ENCODE assay signal across 25 cellular contexts in genomic region chr7:2585446-2585845, GRCh38. TPM values are rescaled to one million over a fixed set of nuclear protein-coding genes. Genes with fewer than 3 reads are reported as not detected.
DNase-seq lines count a peak whose midpoint lies in the region; ATAC-seq, FAIRE-seq and TF ChIP-seq lines count a peak whose summit lies in the region.
"Had no signal": no experiment of that assay in that cellular context is flagged by ENCODE, and none has a peak within 500 bp of the region (broad histone marks: within the 10 kb centered on the region; RNA-seq: fewer than 3 reads in every experiment).

No MANE protein-coding gene starts in this region.

- no peak overlapping the region for H2BK120ac ChIP-seq in H1 (replicated peaks; ENCODE audit: low read depth, low read length)

- H2AFZ ChIP-seq in GM23338 (no peak overlapping the region), H1 (ENCODE audit: low read length) (no peak overlapping the region)

- H2BK12ac ChIP-seq in H1 (ENCODE audit: low read depth, low read length) = no peak overlapping the region; the same call in 1 of the 2 replicates

- no peaks in the 10 kb centered on the region for H3K79me2 ChIP-seq in GM23338 (replicated peaks; ENCODE audit: insufficient read depth)
- no peaks in the 10 kb centered on the region for H3K79me2 ChIP-seq in H1 (ENCODE audit: control insufficient read depth in 1 of 2, insufficient read depth in 2 of 2, low read length in 2 of 2)

- no peak for TF ChIP-seq EP300 in H1 (IDR thresholded peaks at IDR 0.05; ENCODE audit: borderline replicate concordance in 1 of 2, low read depth in 2 of 2, low read length in 2 of 2)

- H3K9ac ChIP-seq in H1 (replicated peaks in 1 of 4; ENCODE audit: extremely low read depth in 1 of 4, low read depth in 3 of 4, low read length in 3 of 4) = no peak overlapping the region

- TF ChIP-seq CTCF in GM23338 (conservative IDR thresholded peaks at IDR 0.05; ENCODE audit: low read depth in 2 of 2) = no peak
- no peak for TF ChIP-seq CTCF in H1 (IDR thresholded peaks at IDR 0.05; ENCODE audit: control extremely low read depth in 1 of 3, insufficient read depth in 1 of 3, low read depth in 1 of 3, low read length in 3 of 3)

- no peak overlapping the region for H3K56ac ChIP-seq in H1 (replicated peaks; ENCODE audit: insufficient read length, low read depth, low read length)

- CTCF ChIA-PET in H1 (lab: Charles Lee; ENCODE audit: partially characterized antibody) = interaction anchor here (0.7 to 2.5 kb wide), 17 partner anchors 9 to 134 kb away, joined by 3 to 13 read pairs (median 5); no protein-coding TSS in a partner anchor

- H3K4me3 ChIP-seq in GM23338 (no peak overlapping the region), H1 (ENCODE audit: extremely low read depth in 1 of 4, insufficient read depth in 2 of 4, low read depth in 3 of 4, low read length in 4 of 4) (no peak overlapping the region)
- H3K4me3 ChIP-seq: SK-N-MC had no signal

- no peaks in the 10 kb centered on the region for H3K9me3 Mint-ChIP-seq in GM23338
- H3K9me3 Mint-ChIP-seq: CD8-positive, alpha-beta memory T cell had no signal

- no peaks in the 10 kb centered on the region for H3K36me3 Mint-ChIP-seq in GM23338 (ENCODE audit: low read depth)

- H2BK20ac ChIP-seq in H1 (ENCODE audit: low read length) = no peak overlapping the region

- H2BK15ac ChIP-seq in H1 (ENCODE audit: low read length) = no peak overlapping the region

- no peaks in the 10 kb centered on the region; the same call in 1 of the 2 replicates for H3K23me2 ChIP-seq in H1 (ENCODE audit: low read depth, low read length)

- DNase-seq in DMS79 treated with DMSO at 0.1 percent for 48 hours (lab: John Stamatoyannopoulos, UW) (peak; percentile 31), DMS79 (lab: John Stamatoyannopoulos, UW) (no peak), GM23338 (ENCODE audit: low spot score) (no peak), NCI-H2171 (lab: John Stamatoyannopoulos, UW) (peak; percentile 42), H1 (ENCODE audit: low read depth in 1 of 2, low spot score in 2 of 2) (no peak), NCI-H524 (lab: John Stamatoyannopoulos, UW) (no peak), MV-4-11 (lab: John Stamatoyannopoulos, UW) (no peak)
- DNase-seq: Calu3; CD8-positive, alpha-beta memory T cell; Karpas-422; NCI-H1092 treated with DMSO at 0.1 percent for 48 hours; NCI-H2081 treated with DMSO at 0.1 percent for 48 hours; NCI-H345; NCI-H526; NCI-H82; OCI-M1; SIG-M5 had no signal

- H3K4ac ChIP-seq in H1 (replicated peaks; ENCODE audit: insufficient read length, low read depth, low read length) = no peak overlapping the region

- ATAC-seq in GM23338 (no peak), GM19351 (IDR thresholded peaks at IDR 0.05; ENCODE audit: unreplicated experiment) (no peak)
- ATAC-seq: HepG2 had no signal

- no peaks in the 10 kb centered on the region for H3K27me3 ChIP-seq in GM23338 (ENCODE audit: insufficient read depth)
- no peaks in the 10 kb centered on the region for H3K27me3 ChIP-seq in H1 (replicated peaks in 1 of 4; ENCODE audit: control insufficient read depth in 3 of 4, extremely low read depth in 1 of 4, insufficient read depth in 3 of 4, low read length in 3 of 4)

- WGBS in H1 (ENCODE audit: extremely low coverage in 1 of 2, insufficient coverage in 1 of 2, insufficient read length in 1 of 2, insufficient replicate concordance in 2 of 2, low coverage in 1 of 2, low lambda C conversion rate in 2 of 2, missing lambda C conversion rate in 1 of 2), 2 experiments = 92% methylated on average over 19 of the region's 19 CpGs; no CpG with 5 or more reads in 1 of the 2 experiments

- 0 out of 2 replicates have a peak overlapping the region, but pooled peaks have one; percentile 30 for H3K27ac Mint-ChIP-seq in GM23338
- H3K27ac Mint-ChIP-seq: B cell, CD14-positive monocyte had no signal

- no peak overlapping the region for H3K18ac ChIP-seq in H1 (ENCODE audit: extremely low read depth, low read length)

- POLR2A ChIA-PET in H1 (lab: Charles Lee; ENCODE audit: partially characterized antibody) = interaction anchor here (0.7 to 1.5 kb wide), 4 partner anchors 9 to 65 kb away, joined by 3 to 4 read pairs (median 3); no protein-coding TSS in a partner anchor

- H2BK5ac ChIP-seq in H1 (ENCODE audit: low read depth, low read length) = no peak overlapping the region

- H3K9me3 ChIP-seq in H1 (ENCODE audit: insufficient read depth in 2 of 2, low read depth in 1 of 2, low read length in 1 of 2) = no peaks in the 10 kb centered on the region

- FAIRE-seq in H1 (lab: Jason Lieb, UNC) = no peak
- FAIRE-seq: GM18507, HepG2, RCC 7860 had no signal

- H3K9me2 ChIP-seq in GM23338 (ENCODE audit: insufficient read depth) = no peaks in the 10 kb centered on the region

- H3F3A ChIP-seq in GM23338 (replicated peaks; ENCODE audit: low read depth) = no peaks in the 10 kb centered on the region

- H3K4me1 Mint-ChIP-seq in GM23338 = peaks cover 17% of the 10 kb centered on the region
- H3K4me1 Mint-ChIP-seq: CD14-positive monocyte; CD8-positive, alpha-beta memory T cell had no signal

- peak overlapping the region; percentile 51 for H4K8ac ChIP-seq in H1 (ENCODE audit: extremely low read depth, insufficient read depth, low read length)

- H3K27ac ChIP-seq in GM23338 (ENCODE audit: low read depth) = no peak overlapping the region
- H3K27ac ChIP-seq in H1 (ENCODE audit: low read depth, low read length) = no peak overlapping the region
- H3K27ac ChIP-seq: 22Rv1, SK-N-MC had no signal

- no peak overlapping the region for H3K4me3 Mint-ChIP-seq in GM23338
- H3K4me3 Mint-ChIP-seq: B cell; CD14-positive monocyte; CD8-positive, alpha-beta memory T cell had no signal

- H4K20me1 ChIP-seq in GM23338 (replicated peaks; ENCODE audit: insufficient read depth) = no peaks in the 10 kb centered on the region
- H4K20me1 ChIP-seq in H1 (replicated peaks in 1 of 2; ENCODE audit: control insufficient read depth in 1 of 2, insufficient read depth in 2 of 2, low read length in 2 of 2) = no peaks in the 10 kb centered on the region

- no peak overlapping the region for H3K14ac ChIP-seq in H1 (ENCODE audit: insufficient read length)

- peaks cover 8% of the 10 kb centered on the region for H3K27me3 Mint-ChIP-seq in GM23338 (ENCODE audit: insufficient read depth, low read depth, poor library complexity)
- H3K27me3 Mint-ChIP-seq: B cell; CD8-positive, alpha-beta memory T cell had no signal

- no peaks in the 10 kb centered on the region for H3K4me1 ChIP-seq in GM23338 (ENCODE audit: insufficient read depth)
- H3K4me1 ChIP-seq in H1 (replicated peaks in 1 of 4; ENCODE audit: control insufficient read depth in 3 of 4, insufficient read depth in 4 of 4, low read length in 3 of 4) = peaks cover 0 to 11% (median 3%) of the 10 kb centered on the region in 4 experiments; a peak in 3 of 7 replicates

- H3K4me2 ChIP-seq in GM23338 (no peak overlapping the region), H1 (ENCODE audit: insufficient read depth in 1 of 2, low read depth in 2 of 2, low read length in 2 of 2) (no peak overlapping the region)

- H4K5ac ChIP-seq in H1 (ENCODE audit: insufficient read length, low read depth, low read length) = no peak overlapping the region

- no peak overlapping the region for H3K23ac ChIP-seq in H1 (ENCODE audit: insufficient read length)

- no peak for TF ChIP-seq POLR2A in H1 (IDR thresholded peaks at IDR 0.05; ENCODE audit: control extremely low read depth in 1 of 2, low read depth in 2 of 2, low read length in 2 of 2)

- H4K91ac ChIP-seq in H1 (replicated peaks; ENCODE audit: insufficient read length, low read length) = peak overlapping the region; percentile 74

- TF ChIP-seq RAD21 in H1 (IDR thresholded peaks at IDR 0.05 in 1 of 2, conservative IDR thresholded peaks at IDR 0.05 in 1 of 2; ENCODE audit: low read depth in 2 of 2, low read length in 2 of 2) = no peak

- H2AK5ac ChIP-seq in H1 (ENCODE audit: low read depth, low read length) = no peak overlapping the region; the same call in 1 of the 2 replicates

- H3K79me1 ChIP-seq in H1 (ENCODE audit: low read depth, low read length) = no peaks in the 10 kb centered on the region

- H3K36me3 ChIP-seq in GM23338 (ENCODE audit: insufficient read depth) (no peaks in the 10 kb centered on the region), H1 (ENCODE audit: control insufficient read depth in 2 of 4, insufficient read depth in 4 of 4, low read length in 3 of 4) (no peaks in the 10 kb centered on the region)

RNA-seq across cellular contexts. Expression of gene IQCE, which starts 26.7 kb away (rescaled TPM):
- total RNA-seq in GM23338 (2014; rRNA removed; shearing (Covaris generic)) = 5.0 and 6.5 TPM in 2 replicates
- polyA plus RNA-seq in GM23338 (2016; fragmentation: Nextera tagmentation; extraction: Ambion mirVana) = 5.9 and 7.7 TPM in 2 replicates
- total RNA-seq in H1 (2021; fragmentation: NEBNext Ultra II Directional; extraction: Animal tissue kit (Norgen Biotek cat#: 25700)) = 4.9 and 5.7 TPM in 2 replicates
- polyA plus RNA-seq in H1 (2011; rRNA removed) = 2.2 and 3.1 TPM in 2 replicates
- 3.1 TPM for polyA plus RNA-seq in H1 (2011; cell fraction: cytosol; rRNA removed)
- polyA plus RNA-seq in H1 (2011; cell fraction: nucleus; rRNA removed) = 7.4 TPM
- polyA plus RNA-seq in H1 (2012, experiment 1 of 2) = 3.0 to 4.0 TPM (median 3.7 TPM) in 4 replicates
- 2.0 TPM for polyA plus RNA-seq in H1 (2012, experiment 2 of 2)
- 2.6 TPM for polyA plus RNA-seq in H1 (2013, experiment 1 of 2)
- 2.5 TPM for polyA plus RNA-seq in H1 (2013, experiment 2 of 2)
- polyA minus RNA-seq in H1 (2011; rRNA and poly(A)+ RNA removed) = 2.8 and 3.1 TPM in 2 replicates
- polyA minus RNA-seq in H1 (2011; cell fraction: cytosol; rRNA and poly(A)+ RNA removed) = 2.8 TPM
- 6.4 TPM for polyA minus RNA-seq in H1 (2011; cell fraction: nucleus; rRNA and poly(A)+ RNA removed)

RNA-seq across cellular contexts. Expression of gene BRAT1, which starts 30.1 kb away (rescaled TPM):
- 65.6 and 76.8 TPM in 2 replicates for total RNA-seq in GM23338 (2014; rRNA removed; shearing (Covaris generic))
- polyA plus RNA-seq in GM23338 (2016; fragmentation: Nextera tagmentation; extraction: Ambion mirVana) = 29.8 and 32.5 TPM in 2 replicates
- 42.3 and 45.2 TPM in 2 replicates for total RNA-seq in H1 (2021; fragmentation: NEBNext Ultra II Directional; extraction: Animal tissue kit (Norgen Biotek cat#: 25700))
- 36.8 and 60.5 TPM in 2 replicates for polyA plus RNA-seq in H1 (2011; rRNA removed)
- polyA plus RNA-seq in H1 (2011; cell fraction: cytosol; rRNA removed) = 40.8 TPM
- 163 TPM for polyA plus RNA-seq in H1 (2011; cell fraction: nucleus; rRNA removed)
- 30.5 to 38.9 TPM (median 37.6 TPM) in 4 replicates for polyA plus RNA-seq in H1 (2012, experiment 1 of 2)
- polyA plus RNA-seq in H1 (2012, experiment 2 of 2) = 34.5 TPM
- polyA plus RNA-seq in H1 (2013, experiment 1 of 2) = 25.6 TPM
- polyA plus RNA-seq in H1 (2013, experiment 2 of 2) = 21.6 TPM
- polyA minus RNA-seq in H1 (2011; rRNA and poly(A)+ RNA removed) = 10.4 and 12.6 TPM in 2 replicates
- 21.5 TPM for polyA minus RNA-seq in H1 (2011; cell fraction: cytosol; rRNA and poly(A)+ RNA removed)
- 25.1 TPM for polyA minus RNA-seq in H1 (2011; cell fraction: nucleus; rRNA and poly(A)+ RNA removed)

RNA-seq across cellular contexts. Expression of gene TTYH3, which starts 46.3 kb away (rescaled TPM):
- 113 and 126 TPM in 2 replicates for total RNA-seq in GM23338 (2014; rRNA removed; shearing (Covaris generic))
- polyA plus RNA-seq in GM23338 (2016; fragmentation: Nextera tagmentation; extraction: Ambion mirVana) = 59.6 and 62.3 TPM in 2 replicates
- 169 and 172 TPM in 2 replicates for total RNA-seq in H1 (2021; fragmentation: NEBNext Ultra II Directional; extraction: Animal tissue kit (Norgen Biotek cat#: 25700))
- 66.2 and 122 TPM in 2 replicates for polyA plus RNA-seq in H1 (2011; rRNA removed)
- polyA plus RNA-seq in H1 (2011; cell fraction: cytosol; rRNA removed) = 46.4 TPM
- 147 TPM for polyA plus RNA-seq in H1 (2011; cell fraction: nucleus; rRNA removed)
- polyA plus RNA-seq in H1 (2012, experiment 1 of 2) = 68.1 to 127 TPM (median 115 TPM) in 4 replicates
- polyA plus RNA-seq in H1 (2012, experiment 2 of 2) = 102 TPM
- 175 TPM for polyA plus RNA-seq in H1 (2013, experiment 1 of 2)
- 184 TPM for polyA plus RNA-seq in H1 (2013, experiment 2 of 2)
- 41.7 and 42.6 TPM in 2 replicates for polyA minus RNA-seq in H1 (2011; rRNA and poly(A)+ RNA removed)
- 87.8 TPM for polyA minus RNA-seq in H1 (2011; cell fraction: cytosol; rRNA and poly(A)+ RNA removed)
- 79.3 TPM for polyA minus RNA-seq in H1 (2011; cell fraction: nucleus; rRNA and poly(A)+ RNA removed)

Comparison
In these comparisons a context has a peak if more than half of its experiments do, and no peak if none do; other contexts are left out.
1. DNase-seq: peak in DMS79 treated with DMSO at 0.1 percent for 48 hours (single experiment) and NCI-H2171 (single experiment); none in DMS79 (single experiment), GM23338 (single experiment), H1 (0 of 2), NCI-H524 (0 of 2) and MV-4-11 (single experiment).